ENCODE assay signal across 1 cellular context in genomic region chr12:8026282-8026637, GRCh38.
TF ChIP-seq lines count a peak whose summit lies in the region.

No MANE protein-coding gene starts in this region.

TF ChIP-seq in SK-N-SH treated with all-trans-retinoic acid at 6 μM for 48 hours, 23 proteins besides CTCF, POLR2A, EP300 and RAD21 (continued from another document):
- TF ChIP-seq TCF4 (CRISPR knock-in tag; IDR thresholded peaks at IDR 0.05; ENCODE audit: borderline replicate concordance) (peak; percentile 38; the same call in 1 of the 2 replicates), ZFP30 (CRISPR knock-in tag; IDR thresholded peaks at IDR 0.05) (no peak)
